In the genomic region with DNA sequence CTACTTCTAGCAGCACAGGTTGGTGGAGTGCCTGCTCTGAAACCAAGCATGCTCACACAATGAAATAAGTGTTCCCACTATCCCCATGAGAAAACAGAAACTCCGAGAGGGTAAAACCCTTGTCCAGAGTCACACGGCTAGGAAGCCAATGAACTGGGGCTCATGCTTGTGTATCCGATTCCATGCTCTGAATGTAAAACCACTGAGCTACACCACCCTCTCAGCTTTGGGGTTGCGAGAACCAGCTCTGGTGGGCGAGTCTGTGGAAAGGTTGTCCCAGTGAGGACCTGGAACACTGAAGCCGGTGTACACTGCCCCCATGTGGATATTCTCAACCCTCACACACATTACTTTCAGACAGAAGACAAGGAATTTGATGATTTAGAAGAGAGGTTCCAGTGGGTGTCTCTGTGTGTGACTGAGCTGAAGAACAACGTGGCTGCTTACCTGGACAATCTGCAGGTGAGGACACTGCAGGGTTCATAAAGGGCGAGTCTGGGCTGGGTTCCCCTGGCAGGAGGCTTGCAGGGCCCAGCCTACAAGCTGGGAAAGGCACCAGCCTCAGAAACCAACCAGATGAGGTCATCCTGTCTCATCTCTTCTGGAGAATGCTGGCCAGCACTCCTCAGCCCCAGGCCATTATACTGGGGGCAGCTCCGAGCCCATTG, we compare ENCODE assay signal across 8 cellular contexts. TPM values are rescaled to one million over a fixed set of nuclear protein-coding genes. Genes with fewer than 3 reads are reported as not detected.
DNase-seq lines count a peak whose midpoint lies in the region; ATAC-seq and TF ChIP-seq lines count a peak whose summit lies in the region.

No MANE protein-coding gene starts in this region.

- peak overlapping the region; percentile 63; the same call in 1 of the 2 replicates for H2AFZ ChIP-seq in GM23248

- H3K27me3 ChIP-seq in GM23248 (replicated peaks; ENCODE audit: insufficient read depth): no peaks in the 10 kb centered on the region
- H3K27me3 ChIP-seq in WERI-Rb-1 (ENCODE audit: insufficient read depth, low read depth, severe bottlenecking): no peaks in the 10 kb centered on the region

- TF ChIP-seq POLR2A in NB4 (IDR thresholded peaks at IDR 0.05; ENCODE audit: extremely low read depth, insufficient read length): no peak

- no peak overlapping the region for H3K9ac ChIP-seq in GM23248

- H3K4me1 ChIP-seq in GM23248 (ENCODE audit: insufficient read depth): peaks cover 12% of the 10 kb centered on the region

- H3K9me2 ChIP-seq in GM23248 (ENCODE audit: insufficient read depth): no peaks in the 10 kb centered on the region

- H3K79me2 ChIP-seq in GM23248 (ENCODE audit: insufficient read depth): no peaks in the 10 kb centered on the region

- DNase-seq in activated T-cell treated with anti-CD3 and anti-CD28 coated beads, Interleukin-2, amount 50 U/mL, for 48 hours: peak; percentile 47 to 56
- no peak for DNase-seq in activated T-cell treated with anti-CD3 and anti-CD28 coated beads for 4 hours
- peak; percentile 90 for DNase-seq in GM23248
- DNase-seq in NB4 (ENCODE audit: low read depth): peak; percentile 72
- DNase-seq in WERI-Rb-1: peak; percentile 71
- DNase-seq in fibroblast of the aortic adventitia (ENCODE audit: low read depth): peak; percentile 76
- no peak for DNase-seq in omental fat pad (ENCODE audit: low spot score)

- H3K27ac ChIP-seq in GM23248 (peak overlapping the region; percentile 14; the same call in 1 of the 2 replicates), WERI-Rb-1 (no peak overlapping the region)

- H3F3A ChIP-seq in GM23248 (ENCODE audit: insufficient read depth): peaks cover 4% of the 10 kb centered on the region; the same call in 1 of the 2 replicates

- ATAC-seq in omental fat pad (ENCODE audit: low FRiP score) (peak; percentile 77), HG02970 (IDR thresholded peaks at IDR 0.05; ENCODE audit: low FRiP score, unreplicated experiment) (no peak)

- no peak overlapping the region for H3K4me2 ChIP-seq in GM23248 (ENCODE audit: unreplicated experiment)

- H3K4me3 ChIP-seq in GM23248 (no peak overlapping the region), NB4 (ENCODE audit: low read depth, low read length) (no peak overlapping the region), WERI-Rb-1 (ENCODE audit: low read depth, low read length) (no peak overlapping the region), fibroblast of the aortic adventitia (ENCODE audit: low read depth, low read length) (no peak overlapping the region)

- H4K20me1 ChIP-seq in GM23248 (ENCODE audit: insufficient read depth): no peaks in the 10 kb centered on the region

- TF ChIP-seq CTCF in NB4 (IDR thresholded peaks at IDR 0.05; ENCODE audit: low read depth, low read length) (peak; percentile 61), WERI-Rb-1 (IDR thresholded peaks at IDR 0.05; ENCODE audit: low read depth, low read length) (peak; percentile 69), fibroblast of the aortic adventitia (IDR thresholded peaks at IDR 0.05; ENCODE audit: insufficient read depth, low read length) (peak; percentile 74), omental fat pad (IDR thresholded peaks at IDR 0.05) (no peak)

- H3K36me3 ChIP-seq in GM23248 (ENCODE audit: low read depth): no peaks in the 10 kb centered on the region
- no peaks in the 10 kb centered on the region for H3K36me3 ChIP-seq in WERI-Rb-1

- in situ Hi-C loops in GM23248 (cut with MboI): no loop called here

- 13 to 23% methylated on average over 9 of the region's 9 CpGs for WGBS in GM23248 (ENCODE audit: low coverage in 1 of 2, low lambda C conversion rate in 2 of 2, missing lambda C conversion rate in 2 of 2), 2 experiments

- H3K9me3 ChIP-seq in GM23248 (ENCODE audit: low read depth) (no peaks in the 10 kb centered on the region), WERI-Rb-1 (ENCODE audit: severe bottlenecking) (no peaks in the 10 kb centered on the region)

RNA-seq across cellular contexts. Expression of gene ARHGEF37, which starts 37.4 kb away (rescaled TPM):
- 0.76 and 0.97 TPM in 2 replicates for total RNA-seq in GM23248 (2014; rRNA removed; shearing (Covaris generic))
- polyA plus RNA-seq in GM23248 (2016; fragmentation: Nextera tagmentation; extraction: Ambion mirVana): 0.42 and 0.51 TPM in 2 replicates
- total RNA-seq in fibroblast of the aortic adventitia (ENCODE audit: low replicate concordance): 2.6 and 2.7 TPM in 2 replicates
- total RNA-seq in omental fat pad: 1 to 10 TPM; 3.1 to 8.5 (median 4.6) TPM

Comparison
In these comparisons a context has a peak if more than half of its experiments do, and no peak if none do; other contexts are left out.
1. DNase-seq: peak in activated T-cell treated with anti-CD3 and anti-CD28 coated beads, Interleukin-2, amount 50 U/mL, for 48 hours (2 of 2), GM23248 (single experiment), NB4 (single experiment), WERI-Rb-1 (single experiment) and fibroblast of the aortic adventitia (single experiment); none in activated T-cell treated with anti-CD3 and anti-CD28 coated beads for 4 hours (single experiment) and omental fat pad (single experiment).
2. CTCF ChIP-seq: peak in NB4 (single experiment), WERI-Rb-1 (single experiment) and fibroblast of the aortic adventitia (single experiment); none in omental fat pad (0 of 3).